In the genomic region with DNA sequence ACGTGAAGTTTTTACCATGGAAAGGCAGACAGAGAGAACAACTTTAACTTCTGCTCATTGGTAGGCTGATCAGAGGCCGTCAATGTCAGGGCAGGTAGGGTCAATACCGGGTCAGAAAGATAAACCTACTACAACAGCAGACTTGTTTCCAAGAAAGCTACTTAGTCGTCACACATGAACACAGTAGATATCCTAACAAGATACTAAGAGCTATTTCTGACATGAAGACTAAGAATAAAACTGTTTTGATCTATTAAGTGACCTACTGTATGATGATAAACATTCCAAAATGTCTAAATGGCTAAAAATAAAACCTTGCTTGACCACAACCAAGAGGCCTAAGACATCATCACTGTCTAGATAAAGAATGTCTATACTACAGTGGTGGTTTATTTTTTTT, we compare ENCODE assay signal across 22 cellular contexts.
"Had no signal": no experiment of that assay in that cellular context is flagged by ENCODE, and none has a peak within 500 bp of the region (broad histone marks: within the 10 kb centered on the region; RNA-seq: fewer than 3 reads in every experiment).

No MANE protein-coding gene starts in this region.

- DNase-seq: activated CD4-positive, alpha-beta T cell treated with anti-CD3 and anti-CD28 coated beads for 4 hours; activated CD8-positive, alpha-beta memory T cell treated with anti-CD3 and anti-CD28 coated beads, Interleukin-2, amount 50 U/mL, for 4 hours; activated CD8-positive, alpha-beta T cell treated with anti-CD3 and anti-CD28 coated beads for 36 hours; activated gamma-delta T cell treated with Interleukin-2 at 50 U/mL for 16 hours; activated naive CD4-positive, alpha-beta T cell treated with anti-CD3 and anti-CD28 coated beads, Interleukin-2, amount 10 ng/mL, durations not matched to agents 7 days and 5 days; activated naive CD8-positive, alpha-beta T cell treated with anti-CD3 and anti-CD28 coated beads for 36 hours; activated T-cell treated with anti-CD3 and anti-CD28 coated beads, Interleukin-2, amount 50 U/mL, for 72 hours; central memory CD4-positive, alpha-beta T cell; Kasumi-1; NCI-H1105 treated with DMSO at 0.1 percent for 48 hours; NCI-H1436 treated with DMSO at 0.1 percent for 48 hours; NCI-H187; NCI-H2081; NCI-H510A treated with DMSO at 0.1 percent for 48 hours; NCI-H69; NK-92 treated with Interleukin-12 subunit alpha and Interleukin-12 subunit beta, amount 100 ng/mL, for 24 hours; Peyer's patch; SHP77 treated with DMSO at 0.1 percent for 48 hours; T-cell had no signal

- H3K9me3 ChIP-seq: Peyer's patch had no signal

- ATAC-seq: activated CD8-positive, alpha-beta T cell treated with anti-CD3 and anti-CD28 coated beads for 36 hours; activated T-cell treated with anti-CD3 and anti-CD28 coated beads, Interleukin-2, amount 50 U/mL, for 72 hours; K562; T-cell had no signal

- H3K4me3 ChIP-seq: K562, Peyer's patch had no signal

- H3K4me1 ChIP-seq: Peyer's patch had no signal

- H3K27me3 ChIP-seq: Peyer's patch had no signal

- H3K27ac ChIP-seq: Peyer's patch, RWPE1, VCaP had no signal

- H3K36me3 ChIP-seq: Peyer's patch had no signal
